Comparison of ENCODE assay signal across 9 cellular contexts in genomic region chr11:65859134-65859811, GRCh38. TPM values are rescaled to one million over a fixed set of nuclear protein-coding genes. Genes with fewer than 3 reads are reported as not detected.
DNase-seq lines count a peak whose midpoint lies in the region; ATAC-seq, FAIRE-seq and TF ChIP-seq lines count a peak whose summit lies in the region.
"Had no signal": no experiment of that assay in that cellular context is flagged by ENCODE, and none has a peak within 500 bp of the region (broad histone marks: within the 10 kb centered on the region; RNA-seq: fewer than 3 reads in every experiment).

No MANE protein-coding gene starts in this region.

- peaks cover 26 to 31% of the 10 kb centered on the region in 2 donors for H3K4me1 ChIP-seq in kidney (ENCODE audit: control insufficient read depth in 1 of 2, insufficient read depth in 1 of 2, low read depth in 1 of 2, low read length in 2 of 2)

- H3K4me3 ChIP-seq in kidney (ENCODE audit: low read length in 2 of 2): peak overlapping the region; percentile 77 to 96

- H3K36me3 ChIP-seq in kidney (ENCODE audit: control insufficient read depth in 1 of 2, insufficient read depth in 2 of 2, low read length in 2 of 2): peaks cover 20 to 31% of the 10 kb centered on the region in 2 donors

- ATAC-seq in HG03432 (IDR thresholded peaks at IDR 0.05; ENCODE audit: unreplicated experiment): peak; percentile 56

- H3K27ac ChIP-seq in kidney (ENCODE audit: low read depth in 2 of 2, low read length in 2 of 2): peak overlapping the region; percentile 98 to 100

- intact Hi-C loops in kidney (cut with DNase I): no loop called here

- peak overlapping the region; percentile 92 to 100 for H3K9ac ChIP-seq in kidney (ENCODE audit: low read length in 2 of 2)

- FAIRE-seq in kidney (lab: Jason Lieb, UNC): no peak
- FAIRE-seq: colon had no signal

- TF ChIP-seq POLR2A in GM19193 (IDR thresholded peaks at IDR 0.05; ENCODE audit: extremely low read depth, insufficient read depth, insufficient read length): peak; percentile 96

- peak; percentile 93 to 97 for DNase-seq in AML-193 (lab: John Stamatoyannopoulos, UW)
- DNase-seq in NCI-H460 (ENCODE audit: extremely low read depth, low read depth): peak; percentile 88
- peak; percentile 95 for DNase-seq in activated CD4-positive, alpha-beta T cell treated with anti-CD3 and anti-CD28 coated beads for 1 hour
- DNase-seq in cerebellum (ENCODE audit: low spot score): peak; percentile 98
- DNase-seq in kidney: peak; percentile 100
- DNase-seq in stimulated activated CD4-positive, alpha-beta T cell treated with anti-CD3 and anti-CD28 coated beads, Interleukin-15, amount 100 ng/mL, for 1 hour (ENCODE audit: low read depth in 1 of 2, low spot score in 1 of 2): peak; percentile 93 to 94

- peak; percentile 0 for TF ChIP-seq CTCF in kidney (IDR thresholded peaks at IDR 0.05; ENCODE audit: borderline replicate concordance, extremely low read depth, insufficient read depth)

- H3K9me3 ChIP-seq in kidney (ENCODE audit: control insufficient read depth in 1 of 2, low read length in 2 of 2): no peaks in the 10 kb centered on the region

RNA-seq across cellular contexts. Expression of gene MUS81, which starts 1.0 kb away (rescaled TPM):
- total RNA-seq in NCI-H460 (2014; rRNA removed; shearing (Covaris generic)): 36.8 and 39.1 TPM in 2 replicates
- 170 and 174 TPM in 2 replicates for polyA plus RNA-seq in NCI-H460 (2014; cell fraction: nucleus; rRNA removed)
- 40.6 TPM for total RNA-seq in cerebellum
- total RNA-seq in kidney: 54.9 TPM
- 31.2 TPM for polyA plus RNA-seq in kidney (ENCODE audit: insufficient read depth, low read depth, low replicate concordance)

RNA-seq across cellular contexts. Expression of gene CFL1, which starts 1.3 kb away (rescaled TPM):
- 362 and 364 TPM in 2 replicates for total RNA-seq in NCI-H460 (2014; rRNA removed; shearing (Covaris generic))
- polyA plus RNA-seq in NCI-H460 (2014; cell fraction: nucleus; rRNA removed): 345 and 411 TPM in 2 replicates
- total RNA-seq in cerebellum: 290 TPM
- 705 TPM for total RNA-seq in kidney
- 846 TPM for polyA plus RNA-seq in kidney (ENCODE audit: insufficient read depth, low read depth, low replicate concordance)

RNA-seq across cellular contexts. Expression of gene EFEMP2, which starts 13.3 kb away (rescaled TPM):
- total RNA-seq in NCI-H460 (2014; rRNA removed; shearing (Covaris generic)): 1.0 and 2.8 TPM in 2 replicates
- 8.7 and 17.5 TPM in 2 replicates for polyA plus RNA-seq in NCI-H460 (2014; cell fraction: nucleus; rRNA removed)
- total RNA-seq in cerebellum (4.9 TPM), kidney (64.2 TPM)
- polyA plus RNA-seq in kidney (ENCODE audit: insufficient read depth, low read depth, low replicate concordance): 60.0 TPM

RNA-seq across cellular contexts. Expression of gene CTSW, which starts 20.4 kb away (rescaled TPM):
- not detected in 2 replicates for total RNA-seq in NCI-H460 (2014; rRNA removed; shearing (Covaris generic))
- polyA plus RNA-seq in NCI-H460 (2014; cell fraction: nucleus; rRNA removed): not detected in 2 replicates
- total RNA-seq in cerebellum (not detected), kidney (3.9 TPM)
- 1.3 TPM for polyA plus RNA-seq in kidney (ENCODE audit: insufficient read depth, low read depth, low replicate concordance)

RNA-seq across cellular contexts. Expression of gene SNX32, which starts 25.5 kb away (rescaled TPM):
- 0.05 TPM in 1 of 2 replicates, not detected in the other for total RNA-seq in NCI-H460 (2014; rRNA removed; shearing (Covaris generic))
- not detected in 2 replicates for polyA plus RNA-seq in NCI-H460 (2014; cell fraction: nucleus; rRNA removed)
- 4.9 TPM for total RNA-seq in cerebellum
- total RNA-seq in kidney: 1.0 TPM
- polyA plus RNA-seq in kidney (ENCODE audit: insufficient read depth, low read depth, low replicate concordance): 0.43 TPM

Comparison
In these comparisons a context has a peak if more than half of its experiments do, and no peak if none do; other contexts are left out.
1. Peak in every context shown above with its lines: DNase-seq, ATAC-seq, H3K4me3 ChIP-seq and H3K27ac ChIP-seq.
2. RNA of gene EFEMP2, which starts 13.3 kb away (total RNA-seq): 64.2 TPM in kidney (single experiment); 4.9 TPM in cerebellum (single experiment) and 1.0 to 2.8 TPM in NCI-H460; every median in the first group is over 10 times any median in the second.